8 cellular contexts compared by ENCODE assay signal in the genomic region with DNA sequence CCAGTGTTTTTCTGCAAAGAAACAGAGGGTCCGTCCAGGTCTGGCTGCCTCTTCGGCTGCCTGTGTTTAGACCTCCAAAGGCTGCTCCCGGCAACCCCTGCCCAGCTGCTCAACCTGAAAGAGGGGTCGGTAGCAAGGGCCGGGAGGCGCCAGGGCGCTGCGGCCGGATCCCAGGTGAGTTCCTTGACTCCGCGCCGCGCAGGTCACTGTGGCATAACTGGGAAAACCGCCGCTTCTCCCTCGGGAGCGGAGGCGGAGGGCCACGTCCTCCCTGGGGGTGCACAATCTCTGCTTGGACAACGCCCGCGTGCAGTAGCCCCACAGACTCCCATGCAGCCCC. TPM values are rescaled to one million over a fixed set of nuclear protein-coding genes. Genes with fewer than 3 reads are reported as not detected.
DNase-seq lines count a peak whose midpoint lies in the region; ATAC-seq, FAIRE-seq and TF ChIP-seq lines count a peak whose summit lies in the region.

No MANE protein-coding gene starts in this region.

- H3K9me3 Mint-ChIP-seq in CD4-positive, CD25-positive, alpha-beta regulatory T cell = peaks cover 0 to 3% (median 0%) of the 10 kb centered on the region in 7 donors
- no peaks in the 10 kb centered on the region for H3K9me3 Mint-ChIP-seq in osteocyte (ENCODE audit: unreplicated experiment)

- no peak for TF ChIP-seq POLR2A in endothelial cell of umbilical vein (IDR thresholded peaks at IDR 0.05; ENCODE audit: low read depth, low read length)

- H3K27me3 ChIP-seq in CD4-positive, CD25-positive, alpha-beta regulatory T cell (ENCODE audit: control insufficient read depth, insufficient read depth, low read length) = no peaks in the 10 kb centered on the region
- peaks cover 22 to 29% of the 10 kb centered on the region in 2 experiments for H3K27me3 ChIP-seq in endothelial cell of umbilical vein (ENCODE audit: control insufficient read depth in 2 of 2, insufficient read depth in 2 of 2, low read length in 2 of 2)

- H3K27ac ChIP-seq in CD4-positive, CD25-positive, alpha-beta regulatory T cell (ENCODE audit: insufficient read depth, low read length, poor library complexity, severe bottlenecking) = no peak overlapping the region
- H3K27ac ChIP-seq in endothelial cell of umbilical vein (ENCODE audit: insufficient read depth, low read depth, low read length) = no peak overlapping the region

- H3K4me1 ChIP-seq in CD4-positive, CD25-positive, alpha-beta regulatory T cell (ENCODE audit: control insufficient read depth, insufficient read depth, low read length, poor library complexity, severe bottlenecking) = peaks cover 20% of the 10 kb centered on the region
- peaks cover 3% of the 10 kb centered on the region for H3K4me1 ChIP-seq in endothelial cell of umbilical vein (ENCODE audit: control insufficient read depth, extremely low read depth, insufficient read depth, low read length)

- H3K79me2 ChIP-seq in endothelial cell of umbilical vein (ENCODE audit: control insufficient read depth, insufficient read depth, low read length) = no peaks in the 10 kb centered on the region

- no peaks in the 10 kb centered on the region for H4K20me1 ChIP-seq in endothelial cell of umbilical vein (replicated peaks; ENCODE audit: control insufficient read depth, extremely low read depth, insufficient read depth, low read length)

- no peak for ATAC-seq in CD4-positive, CD25-positive, alpha-beta regulatory T cell (ENCODE audit: low read depth in 2 of 2)
- ATAC-seq in HG02852 (IDR thresholded peaks at IDR 0.05; ENCODE audit: unreplicated experiment) = no peak

- H3K4me1 Mint-ChIP-seq in CD4-positive, CD25-positive, alpha-beta regulatory T cell = peaks cover 0 to 20% (median 8%) of the 10 kb centered on the region in 4 donors
- no peaks in the 10 kb centered on the region for H3K4me1 Mint-ChIP-seq in osteocyte (ENCODE audit: unreplicated experiment)

- no peak overlapping the region for H2AFZ ChIP-seq in endothelial cell of umbilical vein (ENCODE audit: low read depth, low read length)

- no peaks in the 10 kb centered on the region for H3K36me3 ChIP-seq in CD4-positive, CD25-positive, alpha-beta regulatory T cell (ENCODE audit: control insufficient read depth, insufficient read depth, low read length)
- no peaks in the 10 kb centered on the region for H3K36me3 ChIP-seq in endothelial cell of umbilical vein (ENCODE audit: control insufficient read depth in 2 of 2, extremely low read depth in 1 of 2, insufficient read depth in 2 of 2, low read length in 2 of 2)

- TF ChIP-seq CTCF in endothelial cell of umbilical vein (IDR thresholded peaks at IDR 0.05; ENCODE audit: extremely low read depth in 1 of 2, insufficient read depth in 1 of 2, low read depth in 1 of 2, low read length in 2 of 2) (no peak), osteocyte (IDR thresholded peaks at IDR 0.05) (no peak)

- H3K36me3 Mint-ChIP-seq in CD4-positive, CD25-positive, alpha-beta regulatory T cell = no peaks in the 10 kb centered on the region
- no peaks in the 10 kb centered on the region for H3K36me3 Mint-ChIP-seq in osteocyte (ENCODE audit: unreplicated experiment)

- no peaks in the 10 kb centered on the region for H3K9me1 ChIP-seq in endothelial cell of umbilical vein (replicated peaks; ENCODE audit: control insufficient read depth, extremely low read depth, insufficient read depth, low read length)

- FAIRE-seq in endothelial cell of umbilical vein (lab: Jason Lieb, UNC) = no peak

- H3K27ac Mint-ChIP-seq in CD4-positive, CD25-positive, alpha-beta regulatory T cell = peak overlapping the region in 1 of 3 donors; percentile 38
- no peak overlapping the region for H3K27ac Mint-ChIP-seq in osteocyte (ENCODE audit: unreplicated experiment)

- intact Hi-C loops in endothelial cell of umbilical vein (cut with micrococcal nuclease) = loop anchor here (5.0 to 10.0 kb wide), 3 partner anchors 84 to 126 kb away; partner anchors contain the start of gene TOLLIP

- CTCF ChIA-PET in endothelial cell of umbilical vein (lab: Charles Lee) = no interaction called here

- H3K27me3 Mint-ChIP-seq in CD4-positive, CD25-positive, alpha-beta regulatory T cell = peaks cover 32% of the 10 kb centered on the region
- peaks cover 26% of the 10 kb centered on the region for H3K27me3 Mint-ChIP-seq in osteocyte (ENCODE audit: unreplicated experiment)

- H3K4me3 Mint-ChIP-seq in CD4-positive, CD25-positive, alpha-beta regulatory T cell = peak overlapping the region in 3 of 4 donors; percentile 58 to 79 (median 70)
- peak overlapping the region; percentile 57 for H3K4me3 Mint-ChIP-seq in osteocyte (ENCODE audit: unreplicated experiment)

- no peaks in the 10 kb centered on the region for H3K9me3 ChIP-seq in CD4-positive, CD25-positive, alpha-beta regulatory T cell (ENCODE audit: control insufficient read depth in 2 of 2, low read length in 2 of 2)
- H3K9me3 ChIP-seq in endothelial cell of umbilical vein (replicated peaks; ENCODE audit: control insufficient read depth, insufficient read depth, low read length) = no peaks in the 10 kb centered on the region

- H3K4me2 ChIP-seq in endothelial cell of umbilical vein (ENCODE audit: insufficient read depth, low read length) = peak overlapping the region; percentile 55

- POLR2A ChIA-PET in endothelial cell of umbilical vein (lab: Charles Lee) = no interaction called here

- dilution Hi-C loops in endothelial cell of umbilical vein (cut with MboI; ENCODE audit: extremely low pct_ligation_motif_present, low sequenced_read_pairs) = no loop called here

- no TSS peak for BruUV-seq in endothelial cell of umbilical vein (replicated peaks; lab: Mats Ljungman, UMichigan)

- H3K4me3 ChIP-seq in CD4-positive, CD25-positive, alpha-beta regulatory T cell (ENCODE audit: low read depth, low read length) = no peak overlapping the region
- H3K4me3 ChIP-seq in endothelial cell of umbilical vein (replicated peaks in 1 of 3; ENCODE audit: insufficient read depth in 1 of 3, low read depth in 1 of 3, low read length in 3 of 3) = no peak overlapping the region

- DNase-seq in CD4-positive, CD25-positive, alpha-beta regulatory T cell = no peak
- DNase-seq in NCI-H1105 treated with DMSO at 0.1 percent for 48 hours (lab: John Stamatoyannopoulos, UW) (peak; percentile 16), endothelial cell of umbilical vein (ENCODE audit: low read depth, low spot score) (no peak), osteocyte (ENCODE audit: extremely low spot score, unreplicated experiment) (no peak), DMS153 (lab: John Stamatoyannopoulos, UW) (no peak), SKM-1 treated with dmso at 0.1 percent for 144 hours (lab: John Stamatoyannopoulos, UW; ENCODE audit: unreplicated experiment) (no peak), NOMO-1 (lab: John Stamatoyannopoulos, UW; ENCODE audit: unreplicated experiment in 2 of 2) (no peak)

- H3K9ac ChIP-seq in endothelial cell of umbilical vein (replicated peaks; ENCODE audit: extremely low read depth, insufficient read depth, low read length) = no peak overlapping the region

TF ChIP-seq in endothelial cell of umbilical vein, 7 proteins besides CTCF, POLR2A, EP300 and RAD21:
- TF ChIP-seq GATA2 (IDR thresholded peaks at IDR 0.05; ENCODE audit: insufficient read depth, insufficient read length, low read depth, low read length) = no peak
- TF ChIP-seq, protein P1, sequence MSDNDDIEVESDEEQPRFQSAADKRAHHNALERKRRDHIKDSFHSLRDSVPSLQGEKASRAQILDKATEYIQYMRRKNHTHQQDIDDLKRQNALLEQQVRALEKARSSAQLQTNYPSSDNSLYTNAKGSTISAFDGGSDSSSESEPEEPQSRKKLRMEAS (IDR thresholded peaks at IDR 0.05; ENCODE audit: insufficient read depth, insufficient read length) = no peak
- TF ChIP-seq JUN (IDR thresholded peaks at IDR 0.05; ENCODE audit: borderline replicate concordance, insufficient read depth, insufficient read length, low read depth) = no peak
- TF ChIP-seq POLR2AphosphoS5 (IDR thresholded peaks at IDR 0.05; ENCODE audit: insufficient read depth, low read depth, low read length) = no peak
- no peak for TF ChIP-seq FOS (IDR thresholded peaks at IDR 0.05; ENCODE audit: borderline replicate concordance, insufficient read depth, low read length)
- no peak for TF ChIP-seq MYC (IDR thresholded peaks at IDR 0.05; ENCODE audit: low read depth, low read length)
- no peak for TF ChIP-seq EZH2 (IDR thresholded peaks at IDR 0.05; ENCODE audit: borderline replicate concordance, low read depth, low read length, severe bottlenecking)

RNA-seq across cellular contexts. Expression of gene BRSK2, which starts 1.0 kb away (rescaled TPM):
- total RNA-seq in CD4-positive, CD25-positive, alpha-beta regulatory T cell = 0.42 TPM
- under 1 TPM in 3 of 4 donors, not detected in 1; 0.07 to 0.09 (median 0.07) TPM for polyA plus RNA-seq in CD4-positive, CD25-positive, alpha-beta regulatory T cell
- total RNA-seq in endothelial cell of umbilical vein = 0.20 and 0.39 TPM in 2 replicates
- polyA plus RNA-seq in endothelial cell of umbilical vein = 0.08 and 0.54 TPM in 2 replicates
- 0.04 and 0.13 TPM in 2 replicates for polyA plus RNA-seq in endothelial cell of umbilical vein (2011; cell fraction: cytosol; rRNA removed)
- 0.21 and 0.57 TPM in 2 replicates for polyA plus RNA-seq in endothelial cell of umbilical vein (2011; cell fraction: nucleus; rRNA removed)
- polyA plus RNA-seq in endothelial cell of umbilical vein (2012) = 0.24 TPM in 1 of 2 replicates, not detected in the other
- polyA minus RNA-seq in endothelial cell of umbilical vein = not detected in 2 replicates
- polyA minus RNA-seq in endothelial cell of umbilical vein (2011; cell fraction: cytosol; rRNA and poly(A)+ RNA removed) = 1.2 TPM
- polyA minus RNA-seq in endothelial cell of umbilical vein (2011; cell fraction: nucleus; rRNA and poly(A)+ RNA removed) = not detected in 2 replicates
- total RNA-seq in osteocyte = 1.7 and 1.9 TPM in 2 replicates
